ENCODE assay signal across 1 cellular context in the genomic region with DNA sequence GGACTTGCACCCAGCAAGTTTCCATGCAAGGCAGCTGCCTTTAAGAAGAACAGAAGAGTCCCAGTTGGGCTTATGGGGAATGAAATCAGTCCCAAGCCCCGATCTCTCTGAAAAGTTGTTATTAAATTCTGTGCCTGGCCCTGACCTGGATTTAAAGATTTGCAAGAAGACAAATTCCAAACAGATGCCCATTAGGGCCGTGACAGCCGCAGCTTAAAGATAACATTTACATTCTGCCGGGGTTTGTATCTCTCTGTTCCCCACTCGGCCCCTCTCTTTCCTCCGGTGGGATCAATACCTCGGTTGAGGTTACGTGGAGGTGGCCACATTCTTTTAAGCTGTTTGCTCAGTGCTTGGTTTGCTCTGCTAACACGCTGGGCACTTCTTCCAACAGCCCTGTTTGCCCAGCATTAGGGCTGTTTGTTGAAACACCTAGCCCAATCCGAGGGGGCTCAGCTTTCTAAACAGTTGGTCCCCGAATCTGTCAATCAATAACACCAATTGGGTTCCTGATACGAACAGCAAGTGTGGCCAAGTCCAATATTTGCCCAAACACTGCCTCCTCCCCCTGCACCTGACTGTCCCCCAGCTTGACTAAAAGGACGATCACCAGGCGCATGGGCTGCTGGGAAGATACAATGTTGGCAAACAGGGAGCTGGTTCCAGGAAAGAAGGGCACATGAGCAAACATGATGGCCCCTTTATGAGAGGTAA.
A peak's percentile ranks its signal among the peaks of the same experiment; 100 is the strongest.
TF ChIP-seq lines count a peak whose summit lies in the region.

No MANE protein-coding gene starts in this region.

TF ChIP-seq in HepG2, 621 proteins besides CTCF, POLR2A, EP300 and RAD21 (continued from another document and continues in another):
- TF ChIP-seq, protein P1, sequence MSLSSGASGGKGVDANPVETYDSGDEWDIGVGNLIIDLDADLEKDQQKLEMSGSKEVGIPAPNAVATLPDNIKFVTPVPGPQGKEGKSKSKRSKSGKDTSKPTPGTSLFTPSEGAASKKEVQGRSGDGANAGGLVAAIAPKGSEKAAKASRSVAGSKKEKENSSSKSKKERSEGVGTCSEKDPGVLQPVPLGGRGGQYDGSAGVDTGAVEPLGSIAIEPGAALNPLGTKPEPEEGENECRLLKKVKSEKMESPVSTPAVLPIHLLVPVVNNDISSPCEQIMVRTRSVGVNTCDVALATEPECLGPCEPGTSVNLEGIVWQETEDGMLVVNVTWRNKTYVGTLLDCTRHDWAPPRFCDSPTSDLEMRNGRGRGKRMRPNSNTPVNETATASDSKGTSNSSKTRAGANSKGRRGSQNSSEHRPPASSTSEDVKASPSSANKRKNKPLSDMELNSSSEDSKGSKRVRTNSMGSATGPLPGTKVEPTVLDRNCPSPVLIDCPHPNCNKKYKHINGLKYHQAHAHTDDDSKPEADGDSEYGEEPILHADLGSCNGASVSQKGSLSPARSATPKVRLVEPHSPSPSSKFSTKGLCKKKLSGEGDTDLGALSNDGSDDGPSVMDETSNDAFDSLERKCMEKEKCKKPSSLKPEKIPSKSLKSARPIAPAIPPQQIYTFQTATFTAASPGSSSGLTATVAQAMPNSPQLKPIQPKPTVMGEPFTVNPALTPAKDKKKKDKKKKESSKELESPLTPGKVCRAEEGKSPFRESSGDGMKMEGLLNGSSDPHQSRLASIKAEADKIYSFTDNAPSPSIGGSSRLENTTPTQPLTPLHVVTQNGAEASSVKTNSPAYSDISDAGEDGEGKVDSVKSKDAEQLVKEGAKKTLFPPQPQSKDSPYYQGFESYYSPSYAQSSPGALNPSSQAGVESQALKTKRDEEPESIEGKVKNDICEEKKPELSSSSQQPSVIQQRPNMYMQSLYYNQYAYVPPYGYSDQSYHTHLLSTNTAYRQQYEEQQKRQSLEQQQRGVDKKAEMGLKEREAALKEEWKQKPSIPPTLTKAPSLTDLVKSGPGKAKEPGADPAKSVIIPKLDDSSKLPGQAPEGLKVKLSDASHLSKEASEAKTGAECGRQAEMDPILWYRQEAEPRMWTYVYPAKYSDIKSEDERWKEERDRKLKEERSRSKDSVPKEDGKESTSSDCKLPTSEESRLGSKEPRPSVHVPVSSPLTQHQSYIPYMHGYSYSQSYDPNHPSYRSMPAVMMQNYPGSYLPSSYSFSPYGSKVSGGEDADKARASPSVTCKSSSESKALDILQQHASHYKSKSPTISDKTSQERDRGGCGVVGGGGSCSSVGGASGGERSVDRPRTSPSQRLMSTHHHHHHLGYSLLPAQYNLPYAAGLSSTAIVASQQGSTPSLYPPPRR (CRISPR knock-in tag; IDR thresholded peaks at IDR 0.05; ENCODE audit: borderline replicate concordance): peak; percentile 100
- TF ChIP-seq PHF21A (CRISPR knock-in tag; IDR thresholded peaks at IDR 0.05) (peak; percentile 80), PATZ1 (CRISPR knock-in tag; IDR thresholded peaks at IDR 0.05) (peak; percentile 93), CENPBD1 (CRISPR knock-in tag; IDR thresholded peaks at IDR 0.05; ENCODE audit: borderline replicate concordance, low read depth) (no peak), ZNF350 (CRISPR knock-in tag; IDR thresholded peaks at IDR 0.05; ENCODE audit: borderline replicate concordance, low read depth) (peak; percentile 40; the same call in 1 of the 2 replicates), IRX3 (CRISPR knock-in tag; IDR thresholded peaks at IDR 0.05; ENCODE audit: borderline replicate concordance, low read depth) (0 out of 2 replicates have a peak, but pooled peaks have one; percentile 52), ZNF703 (CRISPR knock-in tag; IDR thresholded peaks at IDR 0.05; ENCODE audit: borderline replicate concordance) (peak; percentile 100), HIC2 (CRISPR knock-in tag; IDR thresholded peaks at IDR 0.05; ENCODE audit: low read depth) (peak; percentile 59; the same call in 1 of the 2 replicates), AGO1 (IDR thresholded peaks at IDR 0.05; ENCODE audit: low read depth, low read length, poor library complexity, severe bottlenecking) (no peak), ZNF552 (CRISPR knock-in tag; IDR thresholded peaks at IDR 0.05; ENCODE audit: borderline replicate concordance) (0 out of 2 replicates have a peak, but pooled peaks have one; percentile 26), ZNF280D (CRISPR knock-in tag; IDR thresholded peaks at IDR 0.05) (no peak; the same call in 1 of the 2 replicates), FOSL2 (CRISPR knock-in tag; IDR thresholded peaks at IDR 0.05) (peak; percentile 94), STAT5B (CRISPR knock-in tag; IDR thresholded peaks at IDR 0.05) (peak; percentile 67; the same call in 1 of the 2 replicates), ZSCAN20 (CRISPR knock-in tag; IDR thresholded peaks at IDR 0.05; ENCODE audit: borderline replicate concordance) (no peak), BHLHE40 (IDR thresholded peaks at IDR 0.05; ENCODE audit: low read length) (peak; percentile 84), ZNF512B (CRISPR knock-in tag; IDR thresholded peaks at IDR 0.05; ENCODE audit: borderline replicate concordance) (peak; percentile 97; the same call in 1 of the 2 replicates), PAX8 (CRISPR knock-in tag; IDR thresholded peaks at IDR 0.05; ENCODE audit: borderline replicate concordance) (no peak), NPAS2 (CRISPR knock-in tag; IDR thresholded peaks at IDR 0.05; ENCODE audit: borderline replicate concordance) (no peak), FLYWCH1 (CRISPR knock-in tag; IDR thresholded peaks at IDR 0.05) (no peak), CHD4 (IDR thresholded peaks at IDR 0.05; ENCODE audit: borderline replicate concordance, low read length) (no peak), JUN (CRISPR knock-in tag; IDR thresholded peaks at IDR 0.05) (no peak), MEIS1 (CRISPR knock-in tag; IDR thresholded peaks at IDR 0.05; ENCODE audit: borderline replicate concordance) (peak; percentile 58; the same call in 1 of the 2 replicates)
- TF ChIP-seq, protein P2, sequence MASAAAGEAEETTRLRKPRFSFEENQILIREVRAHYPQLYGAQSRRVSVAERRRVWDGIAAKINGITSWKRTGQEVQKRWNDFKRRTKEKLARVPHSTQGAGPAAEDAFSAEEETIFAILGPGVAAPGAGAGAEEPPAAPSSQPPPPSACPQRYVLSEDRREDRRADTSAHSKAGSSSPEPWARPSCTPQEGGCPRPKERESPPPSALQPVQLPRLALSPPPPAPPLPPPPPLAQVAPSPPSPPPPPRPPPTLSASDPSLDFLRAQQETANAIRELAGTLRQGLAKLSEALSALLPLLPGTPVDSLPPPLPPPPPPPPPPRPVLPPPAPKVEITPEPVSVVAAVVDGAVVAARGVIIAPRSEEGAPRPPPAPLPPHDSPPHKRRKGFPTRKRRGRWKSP (CRISPR knock-in tag; IDR thresholded peaks at IDR 0.05): 0 out of 2 replicates have a peak, but pooled peaks have one; percentile 40
- TF ChIP-seq, protein P3, sequence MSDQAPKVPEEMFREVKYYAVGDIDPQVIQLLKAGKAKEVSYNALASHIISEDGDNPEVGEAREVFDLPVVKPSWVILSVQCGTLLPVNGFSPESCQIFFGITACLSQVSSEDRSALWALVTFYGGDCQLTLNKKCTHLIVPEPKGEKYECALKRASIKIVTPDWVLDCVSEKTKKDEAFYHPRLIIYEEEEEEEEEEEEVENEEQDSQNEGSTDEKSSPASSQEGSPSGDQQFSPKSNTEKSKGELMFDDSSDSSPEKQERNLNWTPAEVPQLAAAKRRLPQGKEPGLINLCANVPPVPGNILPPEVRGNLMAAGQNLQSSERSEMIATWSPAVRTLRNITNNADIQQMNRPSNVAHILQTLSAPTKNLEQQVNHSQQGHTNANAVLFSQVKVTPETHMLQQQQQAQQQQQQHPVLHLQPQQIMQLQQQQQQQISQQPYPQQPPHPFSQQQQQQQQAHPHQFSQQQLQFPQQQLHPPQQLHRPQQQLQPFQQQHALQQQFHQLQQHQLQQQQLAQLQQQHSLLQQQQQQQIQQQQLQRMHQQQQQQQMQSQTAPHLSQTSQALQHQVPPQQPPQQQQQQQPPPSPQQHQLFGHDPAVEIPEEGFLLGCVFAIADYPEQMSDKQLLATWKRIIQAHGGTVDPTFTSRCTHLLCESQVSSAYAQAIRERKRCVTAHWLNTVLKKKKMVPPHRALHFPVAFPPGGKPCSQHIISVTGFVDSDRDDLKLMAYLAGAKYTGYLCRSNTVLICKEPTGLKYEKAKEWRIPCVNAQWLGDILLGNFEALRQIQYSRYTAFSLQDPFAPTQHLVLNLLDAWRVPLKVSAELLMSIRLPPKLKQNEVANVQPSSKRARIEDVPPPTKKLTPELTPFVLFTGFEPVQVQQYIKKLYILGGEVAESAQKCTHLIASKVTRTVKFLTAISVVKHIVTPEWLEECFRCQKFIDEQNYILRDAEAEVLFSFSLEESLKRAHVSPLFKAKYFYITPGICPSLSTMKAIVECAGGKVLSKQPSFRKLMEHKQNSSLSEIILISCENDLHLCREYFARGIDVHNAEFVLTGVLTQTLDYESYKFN (CRISPR knock-in tag; conservative IDR thresholded peaks at IDR 0.05): peak; percentile 61; the same call in 1 of the 2 replicates
- TF ChIP-seq, protein P4, sequence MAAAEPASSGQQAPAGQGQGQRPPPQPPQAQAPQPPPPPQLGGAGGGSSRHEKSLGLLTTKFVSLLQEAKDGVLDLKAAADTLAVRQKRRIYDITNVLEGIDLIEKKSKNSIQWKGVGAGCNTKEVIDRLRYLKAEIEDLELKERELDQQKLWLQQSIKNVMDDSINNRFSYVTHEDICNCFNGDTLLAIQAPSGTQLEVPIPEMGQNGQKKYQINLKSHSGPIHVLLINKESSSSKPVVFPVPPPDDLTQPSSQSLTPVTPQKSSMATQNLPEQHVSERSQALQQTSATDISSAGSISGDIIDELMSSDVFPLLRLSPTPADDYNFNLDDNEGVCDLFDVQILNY (CRISPR knock-in tag; conservative IDR thresholded peaks at IDR 0.05): no peak
